In the genomic region with DNA sequence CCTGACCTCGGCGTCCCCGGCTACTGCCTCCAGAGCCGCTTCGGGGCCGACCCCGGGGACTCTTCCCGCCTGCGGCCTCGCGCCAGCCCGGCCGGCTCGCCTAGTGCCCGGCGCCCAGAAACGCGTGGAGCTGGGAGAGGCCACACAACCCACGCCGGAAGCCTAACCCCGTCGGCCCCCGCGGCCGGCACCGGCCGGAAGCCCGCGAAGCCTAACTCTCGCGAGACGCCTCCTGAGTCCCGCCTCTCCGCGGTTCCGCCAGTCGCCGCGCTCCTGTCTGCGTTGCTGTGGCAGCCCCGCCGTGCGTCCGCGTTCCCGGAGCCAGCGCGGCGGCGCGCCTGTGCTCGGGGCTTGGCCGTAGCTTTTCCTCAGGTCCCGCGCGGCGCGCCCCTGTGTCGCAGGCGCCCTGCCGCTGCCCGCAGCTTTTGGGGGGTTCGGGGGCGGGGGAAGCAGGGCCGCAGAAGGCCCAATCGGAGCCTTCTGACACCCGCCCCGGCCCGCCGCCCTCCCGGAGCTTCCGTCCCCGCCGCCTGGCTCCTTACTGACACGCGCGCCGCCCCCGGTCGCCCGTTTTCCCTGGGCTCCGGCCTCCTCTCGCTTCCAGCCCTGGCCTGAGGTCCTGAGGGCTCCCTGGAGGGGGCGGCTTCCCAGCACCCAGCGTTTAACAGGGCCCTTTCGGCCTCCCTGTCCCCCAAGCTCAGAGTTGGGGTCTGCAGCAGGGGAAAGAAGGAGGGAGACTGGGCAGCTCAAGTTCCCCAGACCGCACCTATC, we compare ENCODE assay signal across 8 cellular contexts. TPM values are rescaled to one million over a fixed set of nuclear protein-coding genes. Genes with fewer than 3 reads are reported as not detected.
A peak's percentile ranks its signal among the peaks of the same experiment; 100 is the strongest.
DNase-seq lines count a peak whose midpoint lies in the region; ATAC-seq, FAIRE-seq and TF ChIP-seq lines count a peak whose summit lies in the region.

No MANE protein-coding gene starts in this region.

- H3K9me3 ChIP-seq in AG04450 (ENCODE audit: control insufficient read depth, insufficient read depth, low read length) = peaks cover 13% of the 10 kb centered on the region; the same call in 1 of the 2 replicates
- no peaks in the 10 kb centered on the region for H3K9me3 ChIP-seq in smooth muscle cell (replicated peaks; ENCODE audit: low read depth)

- H3K79me2 ChIP-seq in smooth muscle cell (ENCODE audit: low read depth) = no peaks in the 10 kb centered on the region

- peak overlapping the region; percentile 75 for H3K4me3 ChIP-seq in AG04450 (ENCODE audit: low read depth, low read length)
- H3K4me3 ChIP-seq in WI38 (ENCODE audit: low read depth, low read length) = peak overlapping the region; percentile 68
- peak overlapping the region; percentile 77 for H3K4me3 ChIP-seq in bronchial epithelial cell (ENCODE audit: low read depth, low read length)
- peak overlapping the region; percentile 71 for H3K4me3 ChIP-seq in smooth muscle cell

- H3K27ac ChIP-seq in AG04450 (ENCODE audit: low read depth, low read length) (peak overlapping the region; percentile 93), smooth muscle cell (ENCODE audit: low read depth) (peak overlapping the region; percentile 99)

- H4K20me1 ChIP-seq in smooth muscle cell (ENCODE audit: low read depth) = no peaks in the 10 kb centered on the region

- H3K27me3 ChIP-seq in AG04450 (ENCODE audit: control insufficient read depth, insufficient read depth, low read length) (peaks cover 15% of the 10 kb centered on the region), bronchial epithelial cell (ENCODE audit: control insufficient read depth, insufficient read depth, low read length) (peaks cover 2% of the 10 kb centered on the region), smooth muscle cell (ENCODE audit: low read depth) (peaks cover 7% of the 10 kb centered on the region)

- peak overlapping the region; percentile 60 for H2AFZ ChIP-seq in smooth muscle cell (ENCODE audit: low read depth)

- ATAC-seq in GM18907 (IDR thresholded peaks at IDR 0.05; ENCODE audit: unreplicated experiment) (peak; percentile 83), HG03139 (IDR thresholded peaks at IDR 0.05; ENCODE audit: unreplicated experiment) (peak; percentile 69)

- no peaks in the 10 kb centered on the region for H3K36me3 ChIP-seq in bronchial epithelial cell (ENCODE audit: control insufficient read depth, insufficient read depth, low read length)
- H3K36me3 ChIP-seq in smooth muscle cell (ENCODE audit: low read depth) = no peaks in the 10 kb centered on the region

- DNase-seq in AG04450 (ENCODE audit: low read depth, low spot score) (peak; percentile 82), NCI-H2196 treated with DMSO at 0.1 percent for 48 hours (lab: John Stamatoyannopoulos, UW; ENCODE audit: unreplicated experiment) (peak; percentile 98), bronchial epithelial cell (ENCODE audit: low read depth) (peak; percentile 82), iPS-NIHi7 (ENCODE audit: extremely low spot score) (peak; percentile 98), smooth muscle cell (lab: John Stamatoyannopoulos, UW; ENCODE audit: unreplicated experiment) (peak; percentile 95)

- H3K9ac ChIP-seq in smooth muscle cell (ENCODE audit: low read depth) = peak overlapping the region; percentile 98

- POLR2A ChIA-PET in AG04450 (lab: Yijun Ruan, JAX) = interaction anchor here (0.6 to 1.2 kb wide), 15 partner anchors 9 to 593 kb away, joined by 3 to 7 read pairs (median 3); no protein-coding TSS in a partner anchor

- CTCF ChIA-PET in AG04450 (lab: Charles Lee) = interaction anchor here (0.7 to 1.4 kb wide), 4 partner anchors 23 to 301 kb away, joined by 3 to 4 read pairs (median 3); no protein-coding TSS in a partner anchor

- H3K4me1 ChIP-seq in smooth muscle cell (ENCODE audit: low read depth) = peaks cover 9% of the 10 kb centered on the region

- 2% methylated on average over 64 of the region's 87 CpGs for WGBS in smooth muscle cell (ENCODE audit: low lambda C conversion rate)

- no peak for FAIRE-seq in bronchial epithelial cell (lab: Jason Lieb, UNC)

- H3F3A ChIP-seq in smooth muscle cell (ENCODE audit: low read depth) = no peaks in the 10 kb centered on the region

- no peak for TF ChIP-seq CTCF in AG04450 (IDR thresholded peaks at IDR 0.05; ENCODE audit: low read depth, low read length)
- TF ChIP-seq CTCF in WI38 (IDR thresholded peaks at IDR 0.05; ENCODE audit: low read depth, low read length) = no peak
- no peak for TF ChIP-seq CTCF in bronchial epithelial cell (IDR thresholded peaks at IDR 0.05; ENCODE audit: insufficient read depth, low read length, severe bottlenecking)
- TF ChIP-seq CTCF in smooth muscle cell (IDR thresholded peaks at IDR 0.05; ENCODE audit: borderline replicate concordance, insufficient read depth, poor library complexity, severe bottlenecking) = no peak

- H3K4me2 ChIP-seq in smooth muscle cell = peak overlapping the region; percentile 91

RNA-seq across cellular contexts. Expression of gene NPTX1, which starts 21.7 kb away (rescaled TPM):
- polyA plus RNA-seq in AG04450 (2011; rRNA removed) (6.4 and 6.5 TPM in 2 replicates), smooth muscle cell (5.9 and 7.6 TPM in 2 replicates)
- 7.0 and 14.2 TPM in 2 replicates for polyA minus RNA-seq in AG04450 (2011; rRNA and poly(A)+ RNA removed)
- total RNA-seq in bronchial epithelial cell (under 0.01 TPM in 1 of 2 replicates, not detected in the other), smooth muscle cell (1.8 and 3.9 TPM in 2 replicates)

RNA-seq across cellular contexts. Expression of gene ENDOV, which starts 39.8 kb away (rescaled TPM):
- polyA plus RNA-seq in AG04450 (2011; rRNA removed) (18.1 and 24.9 TPM in 2 replicates), smooth muscle cell (59.7 and 61.7 TPM in 2 replicates)
- 11.6 and 17.6 TPM in 2 replicates for polyA minus RNA-seq in AG04450 (2011; rRNA and poly(A)+ RNA removed)
- total RNA-seq in bronchial epithelial cell (19.5 and 20.6 TPM in 2 replicates), smooth muscle cell (22.2 and 31.6 TPM in 2 replicates)

Comparison
In these comparisons a context has a peak if more than half of its experiments do, and no peak if none do; other contexts are left out.
1. Peak in every context shown above with its lines: DNase-seq, ATAC-seq, H3K4me3 ChIP-seq and H3K27ac ChIP-seq.